22 cellular contexts compared by ENCODE assay signal in the genomic region with DNA sequence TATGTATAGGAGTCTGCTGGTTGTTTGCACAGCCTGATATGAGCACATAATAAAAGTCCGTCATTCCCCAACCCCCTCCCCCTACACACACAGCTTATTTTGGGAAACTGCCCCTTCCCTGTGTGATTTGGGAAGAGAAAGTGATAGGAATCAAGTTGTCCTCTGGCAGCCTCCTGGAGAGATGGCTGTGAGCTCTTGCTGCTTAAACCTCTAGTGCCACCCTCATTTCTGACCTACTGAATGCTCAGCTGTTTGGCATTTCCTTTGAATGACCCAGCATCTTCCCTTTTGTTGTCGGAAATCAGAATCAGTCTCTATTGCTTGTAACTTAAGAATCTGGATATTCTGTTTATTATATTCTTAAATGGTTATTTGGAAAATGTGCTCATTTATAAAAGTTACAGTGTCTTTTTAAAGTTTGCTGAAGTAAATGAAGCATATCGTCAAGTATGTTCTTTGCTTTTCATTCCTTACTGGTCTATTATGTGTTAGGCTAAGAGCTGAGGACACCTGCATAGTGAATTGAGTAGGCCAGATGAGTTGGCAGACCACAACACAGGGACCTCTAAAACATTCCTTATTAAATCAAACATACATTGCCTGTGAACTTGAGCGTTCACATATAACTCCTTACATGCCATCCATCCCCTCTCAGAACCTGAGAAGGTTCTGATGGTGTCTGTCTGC. TPM values are rescaled to one million over a fixed set of nuclear protein-coding genes. Genes with fewer than 3 reads are reported as not detected.
DNase-seq lines count a peak whose midpoint lies in the region; ATAC-seq and TF ChIP-seq lines count a peak whose summit lies in the region.
"Had no signal": no experiment of that assay in that cellular context is flagged by ENCODE, and none has a peak within 500 bp of the region (broad histone marks: within the 10 kb centered on the region; RNA-seq: fewer than 3 reads in every experiment).

No MANE protein-coding gene starts in this region.

- no peaks in the 10 kb centered on the region for H4K20me1 ChIP-seq in DND-41 (ENCODE audit: insufficient read depth, low read length)
- peaks cover 5% of the 10 kb centered on the region for H4K20me1 ChIP-seq in osteoblast (ENCODE audit: insufficient read depth, low read length)
- H4K20me1 ChIP-seq: BLaER1 treated with 17β-estradiol and CSF1 and Interleukin-3, amounts not matched to agents 10 nM and 100 nM had no signal

- H3K4me3 ChIP-seq in DND-41 (ENCODE audit: low read depth in 1 of 2, low read length in 2 of 2) (no peak overlapping the region), osteoblast (ENCODE audit: insufficient read depth, low read length) (no peak overlapping the region)
- H3K4me3 ChIP-seq: BLaER1 treated with 17β-estradiol and CSF1 and Interleukin-3, amounts not matched to agents 10 nM and 100 nM; prostate gland; spleen; tibial artery had no signal

- H3K9ac ChIP-seq in DND-41 (ENCODE audit: low read depth, low read length), result no peak overlapping the region
- H3K9ac ChIP-seq: BLaER1 treated with 17β-estradiol and CSF1 and Interleukin-3, amounts not matched to agents 10 nM and 100 nM had no signal

- H3K4me3 Mint-ChIP-seq in CD14-positive monocyte, result no peak overlapping the region
- H3K4me3 Mint-ChIP-seq: activated CD8-positive, alpha-beta memory T cell treated with anti-CD3 and anti-CD28 coated beads, Interleukin-2, amount 10 ng/mL, durations not matched to agents 7 days and 5 days; naive thymus-derived CD8-positive, alpha-beta T cell; T-helper 2 cell treated with Interferon-gamma antibody and Interleukin-4, amounts not matched to agents 5 μg/mL and 100 μg/mL, for 36 hours had no signal

- H3K36me3 ChIP-seq in DND-41 (ENCODE audit: insufficient read depth, low read length) (peaks cover 10% of the 10 kb centered on the region), osteoblast (ENCODE audit: insufficient read depth, low read length) (peaks cover 15% of the 10 kb centered on the region)
- H3K36me3 ChIP-seq: BLaER1 treated with 17β-estradiol and CSF1 and Interleukin-3, amounts not matched to agents 10 nM and 100 nM; prostate gland had no signal

- peaks cover 9% of the 10 kb centered on the region for H3K4me1 Mint-ChIP-seq in CD14-positive monocyte

- H3K9me3 ChIP-seq in DND-41 (ENCODE audit: insufficient read depth, low read length, severe bottlenecking) (no peaks in the 10 kb centered on the region), osteoblast (ENCODE audit: low read depth, low read length) (no peaks in the 10 kb centered on the region)
- H3K9me3 ChIP-seq: BLaER1 treated with 17β-estradiol and CSF1 and Interleukin-3, amounts not matched to agents 10 nM and 100 nM; prostate gland; spleen; tibial artery had no signal

- H3K27ac Mint-ChIP-seq in CD14-positive monocyte, result peak overlapping the region in 1 of 7 donors; percentile 20
- H3K27ac Mint-ChIP-seq: activated CD8-positive, alpha-beta memory T cell treated with anti-CD3 and anti-CD28 coated beads, Interleukin-2, amount 10 ng/mL, durations not matched to agents 7 days and 5 days; naive thymus-derived CD8-positive, alpha-beta T cell; T-helper 2 cell treated with Interferon-gamma antibody and Interleukin-4, amounts not matched to agents 5 μg/mL and 100 μg/mL, for 36 hours had no signal

- TF ChIP-seq CTCF in DND-41 (IDR thresholded peaks at IDR 0.05; ENCODE audit: borderline replicate concordance, extremely low read depth, low read length, poor library complexity, severe bottlenecking) (no peak), osteoblast (IDR thresholded peaks at IDR 0.05; ENCODE audit: extremely low read depth, low read depth, low read length) (no peak), CD14-positive monocyte (IDR thresholded peaks at IDR 0.05) (no peak)

- no peaks in the 10 kb centered on the region for H3K27me3 ChIP-seq in DND-41 (ENCODE audit: insufficient read depth, low read length, poor library complexity)
- H3K27me3 ChIP-seq in osteoblast (ENCODE audit: insufficient read depth, low read length), result no peaks in the 10 kb centered on the region
- H3K27me3 ChIP-seq: BLaER1 treated with 17β-estradiol and CSF1 and Interleukin-3, amounts not matched to agents 10 nM and 100 nM; spleen; tibial artery had no signal

- H3K79me2 ChIP-seq in DND-41 (ENCODE audit: insufficient read depth, low read length) (no peaks in the 10 kb centered on the region), osteoblast (ENCODE audit: insufficient read depth, low read length) (peaks cover 9% of the 10 kb centered on the region)

- DNase-seq in DND-41, result no peak
- peak; percentile 20 for DNase-seq in LHCN-M2 (ENCODE audit: low read depth)
- peak; percentile 36 for DNase-seq in dedifferentiated amniotic fluid mesenchymal stem cell (ENCODE audit: extremely low spot score)
- peak; percentile 69 for DNase-seq in osteoblast (ENCODE audit: insufficient read length, low spot score, missing footprints)
- no peak for DNase-seq in HuH-7 (ENCODE audit: low spot score)
- DNase-seq in CD14-positive monocyte (ENCODE audit: low spot score), result no peak
- DNase-seq in cortex of kidney (lab: John Stamatoyannopoulos, UW), result no peak
- DNase-seq: activated CD4-positive, CD25-positive, alpha-beta regulatory T cell treated with anti-CD3 and anti-CD28 coated beads, Interleukin-2, amount 50 U/mL, for 72 hours; activated CD8-positive, alpha-beta memory T cell treated with anti-CD3 and anti-CD28 coated beads, Interleukin-2, amount 10 ng/mL, durations not matched to agents 7 days and 5 days; activated gamma-delta T cell; anterior cingulate cortex; naive thymus-derived CD8-positive, alpha-beta T cell; NCI-H2029 treated with DMSO at 0.1 percent for 48 hours; NCI-H524; SIG-M5; spleen; tibial artery had no signal

- peaks cover 5 to 8% of the 10 kb centered on the region in 2 donors for H3K36me3 Mint-ChIP-seq in CD14-positive monocyte
- H3K36me3 Mint-ChIP-seq: activated CD8-positive, alpha-beta memory T cell treated with anti-CD3 and anti-CD28 coated beads, Interleukin-2, amount 10 ng/mL, durations not matched to agents 7 days and 5 days had no signal

- H2AFZ ChIP-seq in DND-41 (ENCODE audit: low read depth, low read length) (no peak overlapping the region), osteoblast (ENCODE audit: low read length) (peak overlapping the region; percentile 3)

- intact Hi-C loops in CD14-positive monocyte (cut with micrococcal nuclease), result loop anchor here in 1 of 2 donors (10.0 kb wide), 1 partner anchor 954 kb away; a partner anchor contains a TSS

- H3K4me2 ChIP-seq in DND-41 (ENCODE audit: insufficient read depth, low read length) (no peak overlapping the region), osteoblast (ENCODE audit: insufficient read depth, low read length) (peak overlapping the region; percentile 18)
- H3K4me2 ChIP-seq: BLaER1 treated with 17β-estradiol and CSF1 and Interleukin-3, amounts not matched to agents 10 nM and 100 nM had no signal

- H3K4me1 ChIP-seq in DND-41 (ENCODE audit: insufficient read depth, low read length) (peaks cover 13% of the 10 kb centered on the region), osteoblast (ENCODE audit: insufficient read depth, low read length) (peaks cover 34% of the 10 kb centered on the region)

- H3K27ac ChIP-seq in DND-41 (ENCODE audit: low read length) (no peak overlapping the region), osteoblast (ENCODE audit: low read depth, low read length) (peak overlapping the region; percentile 38)
- H3K27ac ChIP-seq: BLaER1 treated with 17β-estradiol and CSF1 and Interleukin-3, amounts not matched to agents 10 nM and 100 nM; spleen; tibial artery had no signal

- H3K9me3 Mint-ChIP-seq in CD14-positive monocyte, result no peaks in the 10 kb centered on the region
- H3K9me3 Mint-ChIP-seq: naive thymus-derived CD8-positive, alpha-beta T cell; T-helper 2 cell treated with Interferon-gamma antibody and Interleukin-4, amounts not matched to agents 5 μg/mL and 100 μg/mL, for 36 hours had no signal

- peaks cover 0 to 8% (median 7%) of the 10 kb centered on the region in 3 donors for H3K27me3 Mint-ChIP-seq in CD14-positive monocyte (ENCODE audit: low read depth in 3 of 3)
- H3K27me3 Mint-ChIP-seq: naive thymus-derived CD8-positive, alpha-beta T cell had no signal

- ATAC-seq in DND-41 (ENCODE audit: insufficient read depth, low read depth) (peak; percentile 35; the same call in 1 of the 3 replicates), HG03342 (IDR thresholded peaks at IDR 0.05; ENCODE audit: unreplicated experiment) (no peak)
- ATAC-seq: activated CD8-positive, alpha-beta memory T cell treated with anti-CD3 and anti-CD28 coated beads, Interleukin-2, amount 10 ng/mL, durations not matched to agents 7 days and 5 days; HepG2; naive thymus-derived CD8-positive, alpha-beta T cell had no signal

RNA-seq across cellular contexts. Expression of a gene that starts 5.5 kb away (rescaled TPM):
- 1.3 and 1.7 TPM in 2 replicates for total RNA-seq in LHCN-M2 (2014; rRNA removed)
- polyA plus RNA-seq in LHCN-M2 (2012), result 2.1 TPM
- total RNA-seq in osteoblast, result 5.4 and 6.5 TPM in 2 replicates
- polyA plus RNA-seq in CD14-positive monocyte, result 1 to 10 TPM; 1.1 to 1.2 TPM

RNA-seq across cellular contexts. Expression of a gene that starts 5.6 kb away (rescaled TPM):
- total RNA-seq in LHCN-M2 (2014; rRNA removed) (28.6 and 39.5 TPM in 2 replicates), osteoblast (85.5 and 93.0 TPM in 2 replicates)
- polyA plus RNA-seq in LHCN-M2 (2012), result 27.7 TPM
- 1 to 10 TPM; 4.0 to 4.8 TPM for polyA plus RNA-seq in CD14-positive monocyte

Comparison
In these comparisons a context has a peak if more than half of its experiments do, and no peak if none do; other contexts are left out.
1. DNase-seq: peak in LHCN-M2 (single experiment), dedifferentiated amniotic fluid mesenchymal stem cell (single experiment) and osteoblast (single experiment); none in DND-41 (single experiment), HuH-7 (single experiment), CD14-positive monocyte (single experiment) and cortex of kidney (single experiment).